In the genomic region with DNA sequence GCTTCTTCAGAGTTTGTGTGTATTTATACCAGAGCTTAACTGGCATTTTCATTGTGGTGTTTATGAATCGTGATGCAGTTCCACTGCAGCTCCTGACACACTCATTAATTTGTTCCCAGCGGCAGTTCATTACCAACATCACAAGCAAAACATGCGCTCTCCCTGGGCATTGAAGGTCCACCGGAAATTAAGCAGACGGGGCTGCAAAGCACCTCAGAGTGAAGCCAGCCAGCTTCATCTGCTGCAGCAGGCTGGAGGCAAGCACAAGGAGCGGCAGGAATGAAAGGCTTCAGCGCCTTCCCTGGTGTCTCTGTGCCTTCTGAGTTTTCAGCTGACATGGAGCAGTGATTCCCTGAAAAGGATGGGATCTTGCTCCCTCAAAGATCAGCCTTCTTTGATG, we compare ENCODE assay signal across 14 cellular contexts.
A peak's percentile ranks its signal among the peaks of the same experiment; 100 is the strongest.
DNase-seq lines count a peak whose midpoint lies in the region; ATAC-seq and TF ChIP-seq lines count a peak whose summit lies in the region.
"Had no signal": no experiment of that assay in that cellular context is flagged by ENCODE, and none has a peak within 500 bp of the region (broad histone marks: within the 10 kb centered on the region; RNA-seq: fewer than 3 reads in every experiment).

No MANE protein-coding gene starts in this region.

- no peak overlapping the region for H2BK120ac ChIP-seq in mesenchymal stem cell (ENCODE audit: low read depth, low read length)

- DNase-seq in SK-N-SH (peak; percentile 29), WTC11 (ENCODE audit: low spot score) (no peak), mesenchymal stem cell (no peak), uterus (peak; percentile 25 to 47), colonic mucosa (no peak)
- no peak for DNase-seq in natural killer cell treated with Interleukin-12 subunit alpha and Interleukin-12 subunit beta and Interleukin-15 and Interleukin-18, amount 100 ng/mL, for 72 hours (ENCODE audit: low spot score)
- DNase-seq: activated CD4-positive, alpha-beta memory T cell treated with anti-CD3 and anti-CD28 coated beads for 36 hours; activated naive CD8-positive, alpha-beta T cell treated with anti-CD3 and anti-CD28 coated beads, Interleukin-2, amount 10 ng/mL, durations not matched to agents 7 days and 5 days; activated T-cell treated with anti-CD3 and anti-CD28 coated beads, Interleukin-2, amount 50 U/mL, for 48 hours; trophoblast cell had no signal

- no peak for TF ChIP-seq CTCF in SK-N-SH (IDR thresholded peaks at IDR 0.05)
- TF ChIP-seq CTCF in WTC11 (IDR thresholded peaks at IDR 0.05), result no peak
- no peak for TF ChIP-seq CTCF in uterus (IDR thresholded peaks at IDR 0.05)
- TF ChIP-seq CTCF in colonic mucosa (IDR thresholded peaks at IDR 0.05), result no peak

- H3F3A ChIP-seq in SK-N-SH (replicated peaks; ENCODE audit: insufficient read depth), result no peaks in the 10 kb centered on the region

- peaks cover 67% of the 10 kb centered on the region for H3K4me1 Mint-ChIP-seq in WTC11
- H3K4me1 Mint-ChIP-seq in natural killer cell treated with Interleukin-12 subunit alpha and Interleukin-12 subunit beta and Interleukin-15 and Interleukin-18, amount 100 ng/mL, for 72 hours (ENCODE audit: low read depth in 2 of 2), result no peaks in the 10 kb centered on the region
- H3K4me1 Mint-ChIP-seq: activated naive CD8-positive, alpha-beta T cell treated with anti-CD3 and anti-CD28 coated beads, Interleukin-2, amount 10 ng/mL, durations not matched to agents 7 days and 5 days; memory B cell had no signal

- H3K79me1 ChIP-seq in mesenchymal stem cell (replicated peaks; ENCODE audit: low read length, poor library complexity, severe bottlenecking), result no peaks in the 10 kb centered on the region

- no peak overlapping the region for H4K8ac ChIP-seq in mesenchymal stem cell (ENCODE audit: low read length)

- H3K79me2 ChIP-seq in SK-N-SH (ENCODE audit: insufficient read depth), result no peaks in the 10 kb centered on the region

- no peaks in the 10 kb centered on the region for H3K9me3 ChIP-seq in SK-N-SH
- H3K9me3 ChIP-seq in mesenchymal stem cell (ENCODE audit: control insufficient read depth, low read length), result no peaks in the 10 kb centered on the region
- H3K9me3 ChIP-seq in uterus, result no peaks in the 10 kb centered on the region
- H3K9me3 ChIP-seq in colonic mucosa, result no peaks in the 10 kb centered on the region

- no peak for TF ChIP-seq POLR2A in uterus (IDR thresholded peaks at IDR 0.05)

- no peak overlapping the region for H4K91ac ChIP-seq in mesenchymal stem cell (ENCODE audit: low read length)

- H3K4ac ChIP-seq in mesenchymal stem cell (ENCODE audit: low read depth in 1 of 2, low read length in 2 of 2), result no peak overlapping the region

- no peak overlapping the region for H3K9ac ChIP-seq in SK-N-SH
- H3K9ac ChIP-seq in mesenchymal stem cell (ENCODE audit: low read length), result no peak overlapping the region
- H3K9ac ChIP-seq in colonic mucosa (ENCODE audit: low read depth in 2 of 2, low read length in 2 of 2), result no peak overlapping the region

- H2AFZ ChIP-seq in SK-N-SH (ENCODE audit: low read depth) (no peak overlapping the region), mesenchymal stem cell (ENCODE audit: low read depth, low read length) (peak overlapping the region; percentile 53)

- no peak overlapping the region for H2BK5ac ChIP-seq in mesenchymal stem cell (ENCODE audit: low read depth, low read length, poor library complexity, severe bottlenecking)

- no peaks in the 10 kb centered on the region for H3K27me3 Mint-ChIP-seq in WTC11 (ENCODE audit: low read depth)
- H3K27me3 Mint-ChIP-seq in natural killer cell treated with Interleukin-12 subunit alpha and Interleukin-12 subunit beta and Interleukin-15 and Interleukin-18, amount 100 ng/mL, for 72 hours, result no peaks in the 10 kb centered on the region
- H3K27me3 Mint-ChIP-seq: activated CD4-positive, alpha-beta memory T cell treated with anti-CD3 and anti-CD28 coated beads for 36 hours; activated naive CD8-positive, alpha-beta T cell treated with anti-CD3 and anti-CD28 coated beads, Interleukin-2, amount 10 ng/mL, durations not matched to agents 7 days and 5 days; memory B cell had no signal

- no peak overlapping the region for H2BK12ac ChIP-seq in mesenchymal stem cell (ENCODE audit: low read length in 2 of 2)

- peaks cover 0 to 4% of the 10 kb centered on the region in 2 experiments; a peak in 1 of 4 replicates for H3K4me1 ChIP-seq in SK-N-SH (ENCODE audit: control insufficient read depth in 1 of 2, insufficient read depth in 2 of 2, low read depth in 1 of 2, low read length in 1 of 2)
- no peaks in the 10 kb centered on the region for H3K4me1 ChIP-seq in mesenchymal stem cell (ENCODE audit: control insufficient read depth, insufficient read depth, low read depth, low read length)
- H3K4me1 ChIP-seq in uterus, result no peaks in the 10 kb centered on the region
- H3K4me1 ChIP-seq in colonic mucosa, result no peaks in the 10 kb centered on the region

- no peak for ATAC-seq in SK-N-SH treated with all-trans-retinoic acid at 6 μM for 48 hours
- ATAC-seq in WTC11, result peak; percentile 18
- ATAC-seq in natural killer cell treated with Interleukin-12 subunit alpha and Interleukin-12 subunit beta and Interleukin-15 and Interleukin-18, amount 100 ng/mL, for 72 hours, result no peak
- no peak for ATAC-seq in HG03342 (IDR thresholded peaks at IDR 0.05; ENCODE audit: unreplicated experiment)
- ATAC-seq: HCT116 had no signal

- H3K27me3 ChIP-seq in SK-N-SH (ENCODE audit: insufficient read depth) (no peaks in the 10 kb centered on the region), mesenchymal stem cell (ENCODE audit: control insufficient read depth in 1 of 2, insufficient read depth in 1 of 2, low read length in 2 of 2) (no peaks in the 10 kb centered on the region), uterus (no peaks in the 10 kb centered on the region), colonic mucosa (no peaks in the 10 kb centered on the region)

- H3K9me3 Mint-ChIP-seq in WTC11, result no peaks in the 10 kb centered on the region
- peaks cover 4% of the 10 kb centered on the region for H3K9me3 Mint-ChIP-seq in natural killer cell treated with Interleukin-12 subunit alpha and Interleukin-12 subunit beta and Interleukin-15 and Interleukin-18, amount 100 ng/mL, for 72 hours
- H3K9me3 Mint-ChIP-seq: activated CD4-positive, alpha-beta memory T cell treated with anti-CD3 and anti-CD28 coated beads for 36 hours; activated naive CD8-positive, alpha-beta T cell treated with anti-CD3 and anti-CD28 coated beads, Interleukin-2, amount 10 ng/mL, durations not matched to agents 7 days and 5 days had no signal

- intact Hi-C loops in uterus (cut with DNase I; ENCODE audit: low total_unique reads) (no loop called here), colonic mucosa (cut with DNase I) (no loop called here)

- H3K9me2 ChIP-seq in SK-N-SH, result no peaks in the 10 kb centered on the region

- H3K4me2 ChIP-seq in SK-N-SH (no peak overlapping the region), mesenchymal stem cell (ENCODE audit: low read length, poor library complexity, severe bottlenecking) (no peak overlapping the region)

- TF ChIP-seq RAD21 in SK-N-SH (IDR thresholded peaks at IDR 0.05; ENCODE audit: low read length), result no peak

- POLR2A ChIA-PET in SK-N-SH (lab: Yijun Ruan, JAX) (no interaction called here), WTC11 (lab: Charles Lee) (interaction anchor here (0.6 kb wide), 1 partner anchor 62 kb away, joined by 4 read pairs; no protein-coding TSS in a partner anchor)

- H3K27ac Mint-ChIP-seq in WTC11, result peak overlapping the region; percentile 87
- H3K27ac Mint-ChIP-seq in natural killer cell treated with Interleukin-12 subunit alpha and Interleukin-12 subunit beta and Interleukin-15 and Interleukin-18, amount 100 ng/mL, for 72 hours, result no peak overlapping the region
- H3K27ac Mint-ChIP-seq: activated CD4-positive, alpha-beta memory T cell treated with anti-CD3 and anti-CD28 coated beads for 36 hours; activated naive CD8-positive, alpha-beta T cell treated with anti-CD3 and anti-CD28 coated beads, Interleukin-2, amount 10 ng/mL, durations not matched to agents 7 days and 5 days; memory B cell had no signal

- H2BK15ac ChIP-seq in mesenchymal stem cell (ENCODE audit: low read depth, poor library complexity, severe bottlenecking), result no peak overlapping the region

- H3K36me3 ChIP-seq in SK-N-SH (replicated peaks in 1 of 2; ENCODE audit: control insufficient read depth in 1 of 2, insufficient read depth in 2 of 2, low read length in 1 of 2) (no peaks in the 10 kb centered on the region), mesenchymal stem cell (ENCODE audit: control insufficient read depth in 1 of 2, insufficient read depth in 2 of 2, low read depth in 1 of 2, low read length in 2 of 2) (no peaks in the 10 kb centered on the region), uterus (no peaks in the 10 kb centered on the region), colonic mucosa (no peaks in the 10 kb centered on the region)

- H4K20me1 ChIP-seq in SK-N-SH (ENCODE audit: insufficient read depth), result no peaks in the 10 kb centered on the region

- H3K4me3 Mint-ChIP-seq in WTC11, result no peak overlapping the region
- H3K4me3 Mint-ChIP-seq in natural killer cell treated with Interleukin-12 subunit alpha and Interleukin-12 subunit beta and Interleukin-15 and Interleukin-18, amount 100 ng/mL, for 72 hours, result no peak overlapping the region
- H3K4me3 Mint-ChIP-seq: activated CD4-positive, alpha-beta memory T cell treated with anti-CD3 and anti-CD28 coated beads for 36 hours; activated naive CD8-positive, alpha-beta T cell treated with anti-CD3 and anti-CD28 coated beads, Interleukin-2, amount 10 ng/mL, durations not matched to agents 7 days and 5 days; memory B cell had no signal

- WGBS in SK-N-SH (ENCODE audit: low lambda C conversion rate), result 19% methylated on average over 4 of the region's 7 CpGs
- WGBS in mesenchymal stem cell, result 51% methylated on average over 7 of the region's 7 CpGs

- no peak overlapping the region for H3K4me3 ChIP-seq in SK-N-SH (ENCODE audit: low read depth in 2 of 2, low read length in 1 of 2)
- no peak overlapping the region for H3K4me3 ChIP-seq in mesenchymal stem cell (ENCODE audit: insufficient read depth in 1 of 2, low read depth in 1 of 2, low read length in 2 of 2)
- no peak overlapping the region for H3K4me3 ChIP-seq in uterus
- H3K4me3 ChIP-seq in colonic mucosa, result no peak overlapping the region

- TF ChIP-seq EP300 in SK-N-SH (IDR thresholded peaks at IDR 0.05; ENCODE audit: borderline replicate concordance in 1 of 2, low read depth in 1 of 2, low read length in 1 of 2), result no peak

- H2AK5ac ChIP-seq in mesenchymal stem cell (ENCODE audit: low read length, severe bottlenecking), result no peak overlapping the region

- 0 out of 4 replicates have a peak overlapping the region, but pooled peaks of 1 of the 2 experiments have one; percentile 3 for H3K27ac ChIP-seq in SK-N-SH (ENCODE audit: low read depth in 2 of 2, low read length in 1 of 2)
- H3K27ac ChIP-seq in mesenchymal stem cell (ENCODE audit: low read length, poor library complexity, severe bottlenecking), result no peak overlapping the region
- H3K27ac ChIP-seq in uterus, result peak overlapping the region; percentile 42 to 61
- H3K27ac ChIP-seq in colonic mucosa, result no peak overlapping the region

- no peak overlapping the region for H3K18ac ChIP-seq in mesenchymal stem cell (ENCODE audit: low read depth in 1 of 2, low read length in 2 of 2)

- peak overlapping the region in 1 of 2 experiments; percentile 8 for H3K14ac ChIP-seq in mesenchymal stem cell (ENCODE audit: low read length in 2 of 2)

- peaks cover 71% of the 10 kb centered on the region for H3K36me3 Mint-ChIP-seq in WTC11
- no peaks in the 10 kb centered on the region for H3K36me3 Mint-ChIP-seq in natural killer cell treated with Interleukin-12 subunit alpha and Interleukin-12 subunit beta and Interleukin-15 and Interleukin-18, amount 100 ng/mL, for 72 hours
- H3K36me3 Mint-ChIP-seq: activated CD4-positive, alpha-beta memory T cell treated with anti-CD3 and anti-CD28 coated beads for 36 hours; activated naive CD8-positive, alpha-beta T cell treated with anti-CD3 and anti-CD28 coated beads, Interleukin-2, amount 10 ng/mL, durations not matched to agents 7 days and 5 days; memory B cell had no signal

- CTCF ChIA-PET in SK-N-SH (lab: Yijun Ruan, JAX) (interaction anchor here (1.9 kb wide), 1 partner anchor 12 kb away, joined by 6 read pairs; no protein-coding TSS in a partner anchor), WTC11 (lab: Charles Lee) (interaction anchor here (0.6 to 1.6 kb wide), 2 partner anchors 192 to 1085 kb away, joined by 4 to 5 read pairs; no protein-coding TSS in a partner anchor)

- H3K23ac ChIP-seq in mesenchymal stem cell (ENCODE audit: low read length in 2 of 2), result no peak overlapping the region

Comparison
In these comparisons a context has a peak if more than half of its experiments do, and no peak if none do; other contexts are left out.
1. DNase-seq: peak in SK-N-SH (single experiment) and uterus (2 of 2); none in WTC11 (single experiment), mesenchymal stem cell (single experiment), colonic mucosa (single experiment) and natural killer cell treated with Interleukin-12 subunit alpha and Interleukin-12 subunit beta and Interleukin-15 and Interleukin-18, amount 100 ng/mL, for 72 hours (single experiment).
2. H3K27ac ChIP-seq: peak in uterus (2 of 2); none in mesenchymal stem cell (single experiment) and colonic mucosa (single experiment).